6 cellular contexts compared by ENCODE assay signal in genomic region chr1:22729400-22729773, GRCh38. TPM values are rescaled to one million over a fixed set of nuclear protein-coding genes. Genes with fewer than 3 reads are reported as not detected.
"Had no signal": no experiment of that assay in that cellular context is flagged by ENCODE, and none has a peak within 500 bp of the region (broad histone marks: within the 10 kb centered on the region; RNA-seq: fewer than 3 reads in every experiment).

No MANE protein-coding gene starts in this region.

- DNase-seq: KG1 had no signal

- H3K27ac Mint-ChIP-seq: GM23338 had no signal

- H3K9me3 ChIP-seq: HAP-1 had no signal

- H3K9me3 Mint-ChIP-seq: GM23338 had no signal

- H3K36me3 ChIP-seq: HAP-1 had no signal

- ATAC-seq: HCT116, K562 had no signal

- H3K4me1 ChIP-seq: HAP-1 had no signal

- H3K4me3 ChIP-seq: GM23338, HAP-1, K562 had no signal

- H3K4me2 ChIP-seq: GM23338 had no signal

- H2AFZ ChIP-seq: GM23338 had no signal

- H3K27ac ChIP-seq: HL-60 had no signal

- H3K4me3 Mint-ChIP-seq: GM23338 had no signal

RNA-seq across cellular contexts. Expression of gene EPHB2, which starts 18.7 kb away (rescaled TPM):
- total RNA-seq: K562 had no signal
- polyA plus RNA-seq: K562 had no signal
